In the genomic region with DNA sequence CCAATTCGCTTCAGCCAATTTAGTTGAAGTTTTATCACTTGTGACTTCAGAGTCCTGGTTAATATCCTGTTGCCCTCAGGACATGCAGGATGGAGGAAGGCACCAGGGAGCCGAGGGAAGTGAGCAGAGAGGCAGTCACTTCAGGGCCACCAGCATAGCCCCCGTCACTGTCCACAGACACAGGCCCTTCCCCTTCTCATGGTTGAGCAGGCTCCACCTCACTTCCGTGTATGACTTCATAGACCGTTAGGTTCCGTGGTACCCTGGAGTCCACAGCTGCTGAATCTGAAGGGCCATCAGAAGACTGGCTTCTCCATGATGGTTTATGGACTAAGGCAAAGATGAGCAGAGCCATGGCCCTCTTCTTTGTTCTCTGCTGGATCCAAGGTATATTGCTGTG, we compare ENCODE assay signal across 17 cellular contexts. TPM values are rescaled to one million over a fixed set of nuclear protein-coding genes. Genes with fewer than 3 reads are reported as not detected.
DNase-seq lines count a peak whose midpoint lies in the region; ATAC-seq and TF ChIP-seq lines count a peak whose summit lies in the region.
"Had no signal": no experiment of that assay in that cellular context is flagged by ENCODE, and none has a peak within 500 bp of the region (broad histone marks: within the 10 kb centered on the region; RNA-seq: fewer than 3 reads in every experiment).

Gene C2orf92 (plus strand): TSS at position 266 of the 400 bp plus-strand sequence. CDS start 76 bp downstream, at position 342.

- no peak within 1 kb of the TSS for H3K4me2 ChIP-seq in neural progenitor cell

- TF ChIP-seq CTCF in thoracic aorta (IDR thresholded peaks at IDR 0.05) (no peak), neural progenitor cell (IDR thresholded peaks at IDR 0.05) (no peak)

- H3K27me3 Mint-ChIP-seq in T-helper 17 cell (peaks cover 7% of the 10 kb centered on the region), memory B cell (no peaks in the 10 kb centered on the region), neural progenitor cell (ENCODE audit: insufficient read depth, low read depth) (no peaks in the 10 kb centered on the region)
- no peaks in the 10 kb centered on the region for H3K27me3 Mint-ChIP-seq in activated CD4-positive, alpha-beta memory T cell treated with anti-CD3 and anti-CD28 coated beads for 36 hours
- H3K27me3 Mint-ChIP-seq: activated naive CD8-positive, alpha-beta T cell treated with anti-CD3 and anti-CD28 coated beads for 36 hours had no signal

- H3K36me3 ChIP-seq in thoracic aorta (no peaks in the 10 kb centered on the region), neural progenitor cell (no peaks in the 10 kb centered on the region)

- no peak for DNase-seq in T-helper 17 cell
- DNase-seq in memory B cell (ENCODE audit: low spot score in 2 of 2) = no peak
- no peak for DNase-seq in thoracic aorta (ENCODE audit: low spot score)
- no peak for DNase-seq in neural progenitor cell (ENCODE audit: low spot score)
- DNase-seq in stimulated activated effector memory CD8-positive, alpha-beta T cell treated with anti-CD3 and anti-CD28 coated beads, Interleukin-12 subunit alpha, Interleukin-12 subunit beta, amount 100 ng/mL, for 72 hours (ENCODE audit: low spot score in 2 of 2) = no peak
- DNase-seq in activated T-cell treated with anti-CD3 and anti-CD28 coated beads for 4 hours = no peak
- DNase-seq in activated CD4-positive, alpha-beta memory T cell treated with anti-CD3 and anti-CD28 coated beads for 36 hours = no peak
- DNase-seq: activated CD4-positive, alpha-beta T cell treated with anti-CD3 and anti-CD28 coated beads for 4 hours; activated naive CD8-positive, alpha-beta T cell treated with anti-CD3 and anti-CD28 coated beads for 36 hours; left ventricle myocardium superior; MV-4-11; NCI-H2029; NCI-H510A; SHP77 treated with DMSO at 0.1 percent for 48 hours; stimulated activated CD4-positive, alpha-beta T cell treated with anti-CD3 and anti-CD28 coated beads, Interleukin-12 subunit alpha, Interleukin-12 subunit beta, amount 100 ng/mL, for 4 hours; stimulated activated naive CD4-positive, alpha-beta T cell had no signal

- intact Hi-C loops in activated CD4-positive, alpha-beta memory T cell treated with anti-CD3 and anti-CD28 coated beads for 36 hours (cut with micrococcal nuclease) = no loop called here

- H3F3A ChIP-seq in neural progenitor cell (ENCODE audit: low read depth) = peaks cover 9% of the 10 kb centered on the region

- peak; percentile 22 for TF ChIP-seq POLR2A in GM19193 (IDR thresholded peaks at IDR 0.05; ENCODE audit: extremely low read depth, insufficient read depth, insufficient read length)

- no peak within 1 kb of the TSS for H3K9ac ChIP-seq in neural progenitor cell

- H3K79me2 ChIP-seq in neural progenitor cell (ENCODE audit: low read depth) = no peaks in the 10 kb centered on the region

- H2AFZ ChIP-seq in neural progenitor cell (replicated peaks) = no peak within 1 kb of the TSS

- no peaks in the 10 kb centered on the region for H3K4me1 Mint-ChIP-seq in T-helper 17 cell
- peaks cover 7% of the 10 kb centered on the region for H3K4me1 Mint-ChIP-seq in memory B cell
- H3K4me1 Mint-ChIP-seq in neural progenitor cell = peaks cover 4% of the 10 kb centered on the region
- H3K4me1 Mint-ChIP-seq in stimulated activated effector memory CD8-positive, alpha-beta T cell treated with anti-CD3 and anti-CD28 coated beads, Interleukin-12 subunit alpha, Interleukin-12 subunit beta, amount 100 ng/mL, for 72 hours = peaks cover 16% of the 10 kb centered on the region
- peaks cover 20% of the 10 kb centered on the region for H3K4me1 Mint-ChIP-seq in activated CD4-positive, alpha-beta memory T cell treated with anti-CD3 and anti-CD28 coated beads for 36 hours (ENCODE audit: low read depth)

- H3K4me3 Mint-ChIP-seq in T-helper 17 cell (no peak within 1 kb of the TSS), memory B cell (peak within 1 kb of the TSS; percentile 57), neural progenitor cell (no peak within 1 kb of the TSS)
- H3K4me3 Mint-ChIP-seq in stimulated activated effector memory CD8-positive, alpha-beta T cell treated with anti-CD3 and anti-CD28 coated beads, Interleukin-12 subunit alpha, Interleukin-12 subunit beta, amount 100 ng/mL, for 72 hours = no peak within 1 kb of the TSS
- no peak within 1 kb of the TSS for H3K4me3 Mint-ChIP-seq in activated CD4-positive, alpha-beta memory T cell treated with anti-CD3 and anti-CD28 coated beads for 36 hours
- H3K4me3 Mint-ChIP-seq: activated naive CD8-positive, alpha-beta T cell treated with anti-CD3 and anti-CD28 coated beads for 36 hours had no signal

- H3K4me3 ChIP-seq in thoracic aorta = no peak within 1 kb of the TSS
- H3K4me3 ChIP-seq in neural progenitor cell = no peak within 1 kb of the TSS

- no peaks in the 10 kb centered on the region for H3K9me3 ChIP-seq in T-helper 17 cell (ENCODE audit: control insufficient read depth, low read length, poor library complexity, severe bottlenecking)
- no peaks in the 10 kb centered on the region for H3K9me3 ChIP-seq in thoracic aorta
- no peaks in the 10 kb centered on the region for H3K9me3 ChIP-seq in neural progenitor cell (ENCODE audit: low read depth)

- H3K27ac ChIP-seq in thoracic aorta (no peak within 1 kb of the TSS), neural progenitor cell (no peak within 1 kb of the TSS)

- ATAC-seq in T-helper 17 cell (no peak), memory B cell (ENCODE audit: low read depth) (peak; percentile 92), thoracic aorta (ENCODE audit: insufficient number of reproducible peaks, low FRiP score, low read depth) (no peak)
- ATAC-seq in stimulated activated effector memory CD8-positive, alpha-beta T cell treated with anti-CD3 and anti-CD28 coated beads, Interleukin-12 subunit alpha, Interleukin-12 subunit beta, amount 100 ng/mL, for 72 hours = no peak
- ATAC-seq: left ventricle myocardium superior had no signal

- H3K27ac Mint-ChIP-seq in T-helper 17 cell (no peak within 1 kb of the TSS), memory B cell (peak within 1 kb of the TSS; percentile 85), neural progenitor cell (no peak within 1 kb of the TSS)
- no peak within 1 kb of the TSS for H3K27ac Mint-ChIP-seq in stimulated activated effector memory CD8-positive, alpha-beta T cell treated with anti-CD3 and anti-CD28 coated beads, Interleukin-12 subunit alpha, Interleukin-12 subunit beta, amount 100 ng/mL, for 72 hours
- no peak within 1 kb of the TSS for H3K27ac Mint-ChIP-seq in activated CD4-positive, alpha-beta memory T cell treated with anti-CD3 and anti-CD28 coated beads for 36 hours
- H3K27ac Mint-ChIP-seq: activated naive CD8-positive, alpha-beta T cell treated with anti-CD3 and anti-CD28 coated beads for 36 hours had no signal

- POLR2A ChIA-PET in activated CD4-positive, alpha-beta memory T cell treated with anti-CD3 and anti-CD28 coated beads for 36 hours (lab: Charles Lee) = interaction anchor here (1.0 kb wide), 1 partner anchor 24 kb away, joined by 4 read pairs; the partner anchor contains the start of gene COX5B

- H4K20me1 ChIP-seq in neural progenitor cell (ENCODE audit: low read depth) = no peaks in the 10 kb centered on the region

- no peaks in the 10 kb centered on the region for H3K27me3 ChIP-seq in thoracic aorta (replicated peaks; ENCODE audit: insufficient read depth)
- no peaks in the 10 kb centered on the region for H3K27me3 ChIP-seq in neural progenitor cell

- H3K36me3 Mint-ChIP-seq in T-helper 17 cell (ENCODE audit: low read depth) = no peaks in the 10 kb centered on the region
- H3K36me3 Mint-ChIP-seq in memory B cell = no peaks in the 10 kb centered on the region
- H3K36me3 Mint-ChIP-seq in neural progenitor cell = no peaks in the 10 kb centered on the region
- peaks cover 21% of the 10 kb centered on the region for H3K36me3 Mint-ChIP-seq in stimulated activated effector memory CD8-positive, alpha-beta T cell treated with anti-CD3 and anti-CD28 coated beads, Interleukin-12 subunit alpha, Interleukin-12 subunit beta, amount 100 ng/mL, for 72 hours
- H3K36me3 Mint-ChIP-seq in activated CD4-positive, alpha-beta memory T cell treated with anti-CD3 and anti-CD28 coated beads for 36 hours = no peaks in the 10 kb centered on the region

- H3K9me3 Mint-ChIP-seq in memory B cell (no peaks in the 10 kb centered on the region), neural progenitor cell (no peaks in the 10 kb centered on the region)
- no peaks in the 10 kb centered on the region for H3K9me3 Mint-ChIP-seq in stimulated activated effector memory CD8-positive, alpha-beta T cell treated with anti-CD3 and anti-CD28 coated beads, Interleukin-12 subunit alpha, Interleukin-12 subunit beta, amount 100 ng/mL, for 72 hours
- H3K9me3 Mint-ChIP-seq in activated CD4-positive, alpha-beta memory T cell treated with anti-CD3 and anti-CD28 coated beads for 36 hours = no peaks in the 10 kb centered on the region
- H3K9me3 Mint-ChIP-seq: activated naive CD8-positive, alpha-beta T cell treated with anti-CD3 and anti-CD28 coated beads for 36 hours had no signal

- peaks cover 0 to 3% of the 10 kb centered on the region in 2 donors for H3K4me1 ChIP-seq in thoracic aorta (ENCODE audit: control insufficient read depth in 1 of 2, low read depth in 2 of 2)
- H3K4me1 ChIP-seq in neural progenitor cell = no peaks in the 10 kb centered on the region

- CTCF ChIA-PET in activated CD4-positive, alpha-beta memory T cell treated with anti-CD3 and anti-CD28 coated beads for 36 hours (lab: Charles Lee) = interaction anchor here (0.9 to 2.0 kb wide), 3 partner anchors 30 to 79 kb away, joined by 3 to 7 read pairs (median 4); no protein-coding TSS in a partner anchor

RNA-seq across cellular contexts. Expression of gene C2orf92, which starts in this region (rescaled TPM):
- 10 to 100 TPM; 12.5 to 13.5 TPM for total RNA-seq in T-helper 17 cell
- 10 to 100 TPM; 13.7 to 32.0 TPM for total RNA-seq in thoracic aorta
- total RNA-seq in neural progenitor cell (ENCODE audit: low replicate concordance) = 3.3 and 6.2 TPM in 2 replicates
- 1 to 10 TPM; 4.5 to 4.8 TPM for total RNA-seq in activated CD4-positive, alpha-beta memory T cell treated with anti-CD3 and anti-CD28 coated beads for 36 hours
